In the genomic region with DNA sequence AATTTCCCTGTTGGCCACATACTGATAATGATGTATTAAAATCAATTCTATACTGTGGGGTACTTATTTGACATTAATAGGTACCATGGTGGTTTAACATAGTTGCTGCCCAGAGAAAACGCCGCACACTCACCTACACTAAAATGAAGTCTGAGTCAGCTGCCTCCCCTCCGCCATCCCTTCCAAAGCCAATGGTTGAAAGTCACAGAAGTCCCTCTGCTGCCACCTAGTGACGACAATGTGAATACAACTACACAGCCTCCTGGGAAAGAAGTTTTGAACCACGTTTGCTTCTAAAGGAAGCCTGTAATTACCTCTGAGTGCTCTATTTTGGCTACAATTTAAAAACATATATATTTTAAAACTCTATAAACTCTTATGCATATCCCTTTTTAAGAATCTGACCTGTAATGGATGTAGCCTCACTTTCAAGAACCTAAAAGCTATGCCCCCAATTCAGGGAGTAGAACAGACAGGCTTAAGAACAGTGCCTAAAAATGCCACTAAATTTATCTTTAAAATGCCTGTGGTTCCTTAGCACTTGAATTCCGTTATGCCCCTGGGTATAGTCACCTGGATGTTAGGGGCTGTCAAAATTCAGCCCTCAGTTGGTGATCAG, we compare ENCODE assay signal across 8 cellular contexts. TPM values are rescaled to one million over a fixed set of nuclear protein-coding genes. Genes with fewer than 3 reads are reported as not detected.
DNase-seq lines count a peak whose midpoint lies in the region; ATAC-seq and TF ChIP-seq lines count a peak whose summit lies in the region.

No MANE protein-coding gene starts in this region.

- H3K4me3 Mint-ChIP-seq in CD4-positive, CD25-positive, alpha-beta regulatory T cell, result no peak overlapping the region
- H3K4me3 Mint-ChIP-seq in nephron, result no peak overlapping the region
- no peak overlapping the region for H3K4me3 Mint-ChIP-seq in stimulated activated memory B cell treated with anti-CD40 and anti-IgM and Interleukin-4, amounts not matched to agents 10 μg/mL and 1 μg/mL and 100 μg/mL, for 72 hours

- BruUV-seq in PC-3 (replicated peaks; lab: Mats Ljungman, UMichigan), result no TSS peak

- no peaks in the 10 kb centered on the region for H4K20me1 ChIP-seq in Karpas-422 (ENCODE audit: insufficient read depth, low read depth, low read length)
- H4K20me1 ChIP-seq in PC-3 (ENCODE audit: low read length), result no peaks in the 10 kb centered on the region

- CTCF ChIA-PET in PC-3 (lab: Charles Lee), result interaction anchor here (1.1 to 1.5 kb wide), 3 partner anchors 20 to 101 kb away, joined by 4 to 6 read pairs (median 5); partner anchors contain the start of gene ECI2

- H3K9me2 ChIP-seq in Karpas-422 (replicated peaks; ENCODE audit: insufficient read depth, low read length), result no peaks in the 10 kb centered on the region
- H3K9me2 ChIP-seq in PC-3 (replicated peaks; ENCODE audit: low read length), result no peaks in the 10 kb centered on the region

- no peaks in the 10 kb centered on the region for H3K9me3 ChIP-seq in CD4-positive, CD25-positive, alpha-beta regulatory T cell (ENCODE audit: control insufficient read depth in 2 of 2, low read length in 2 of 2)
- no peaks in the 10 kb centered on the region for H3K9me3 ChIP-seq in Karpas-422 (ENCODE audit: low read length)
- H3K9me3 ChIP-seq in PC-3 (ENCODE audit: low read length), result no peaks in the 10 kb centered on the region
- H3K9me3 ChIP-seq in esophagus muscularis mucosa, result no peaks in the 10 kb centered on the region

- H3K4me1 ChIP-seq in CD4-positive, CD25-positive, alpha-beta regulatory T cell (ENCODE audit: control insufficient read depth, insufficient read depth, low read length, poor library complexity, severe bottlenecking), result peaks cover 4% of the 10 kb centered on the region
- H3K4me1 ChIP-seq in Karpas-422 (ENCODE audit: low read length) (peaks cover 11% of the 10 kb centered on the region), PC-3 (ENCODE audit: insufficient read depth, low read length) (peaks cover 5% of the 10 kb centered on the region), esophagus muscularis mucosa (peaks cover 2 to 6% (median 3%) of the 10 kb centered on the region in 4 donors)

- intact Hi-C loops in PC-3 (cut with micrococcal nuclease) (loop anchor here (1.0 to 2.0 kb wide), 2 partner anchors 19 to 101 kb away; no protein-coding TSS in a partner anchor), esophagus muscularis mucosa (cut with DNase I) (loop anchor here (2.0 kb wide), 1 partner anchor 101 kb away; no protein-coding TSS in a partner anchor)

- 2% methylated on average over 6 of the region's 6 CpGs for WGBS in esophagus muscularis mucosa

- H3K36me3 ChIP-seq in CD4-positive, CD25-positive, alpha-beta regulatory T cell (ENCODE audit: control insufficient read depth, insufficient read depth, low read length), result no peaks in the 10 kb centered on the region
- no peaks in the 10 kb centered on the region for H3K36me3 ChIP-seq in Karpas-422 (ENCODE audit: insufficient read depth, low read length)
- no peaks in the 10 kb centered on the region for H3K36me3 ChIP-seq in PC-3 (ENCODE audit: low read depth, low read length)
- H3K36me3 ChIP-seq in esophagus muscularis mucosa, result no peaks in the 10 kb centered on the region

- H3F3A ChIP-seq in PC-3 (ENCODE audit: low read length, unreplicated experiment), result no peaks in the 10 kb centered on the region

- peaks cover 0 to 4% (median 2%) of the 10 kb centered on the region in 4 donors for H3K4me1 Mint-ChIP-seq in CD4-positive, CD25-positive, alpha-beta regulatory T cell
- peaks cover 6% of the 10 kb centered on the region for H3K4me1 Mint-ChIP-seq in nephron
- no peaks in the 10 kb centered on the region for H3K4me1 Mint-ChIP-seq in stimulated activated memory B cell treated with anti-CD40 and anti-IgM and Interleukin-4, amounts not matched to agents 10 μg/mL and 1 μg/mL and 100 μg/mL, for 72 hours

- H2AFZ ChIP-seq in Karpas-422 (ENCODE audit: low read length), result no peak overlapping the region
- H2AFZ ChIP-seq in PC-3 (ENCODE audit: low read length), result peak overlapping the region; percentile 76

- H3K27ac Mint-ChIP-seq in CD4-positive, CD25-positive, alpha-beta regulatory T cell, result no peak overlapping the region
- peak overlapping the region in 1 of 3 experiments; percentile 41 for H3K27ac Mint-ChIP-seq in nephron
- H3K27ac Mint-ChIP-seq in stimulated activated memory B cell treated with anti-CD40 and anti-IgM and Interleukin-4, amounts not matched to agents 10 μg/mL and 1 μg/mL and 100 μg/mL, for 72 hours, result no peak overlapping the region

- TF ChIP-seq CTCF in PC-3 (conservative IDR thresholded peaks at IDR 0.05; ENCODE audit: low read depth, low read length) (peak; percentile 89), esophagus muscularis mucosa (IDR thresholded peaks at IDR 0.05) (peak; percentile 84 to 89 (median 86)), nephron (IDR thresholded peaks at IDR 0.05; ENCODE audit: unreplicated experiment in 3 of 3) (peak; percentile 83 to 84 (median 84))

- no peak overlapping the region for H3K9ac ChIP-seq in Karpas-422 (ENCODE audit: low read length)
- H3K9ac ChIP-seq in PC-3 (ENCODE audit: low read length), result no peak overlapping the region

- H3K27ac ChIP-seq in CD4-positive, CD25-positive, alpha-beta regulatory T cell (ENCODE audit: insufficient read depth, low read length, poor library complexity, severe bottlenecking), result no peak overlapping the region
- no peak overlapping the region for H3K27ac ChIP-seq in Karpas-422 (ENCODE audit: low read length)
- H3K27ac ChIP-seq in PC-3 (ENCODE audit: low read length), result no peak overlapping the region
- H3K27ac ChIP-seq in esophagus muscularis mucosa (replicated peaks in 1 of 4), result no peak overlapping the region

- peaks cover 3% of the 10 kb centered on the region for H3K27me3 ChIP-seq in CD4-positive, CD25-positive, alpha-beta regulatory T cell (ENCODE audit: control insufficient read depth, insufficient read depth, low read length)
- no peaks in the 10 kb centered on the region for H3K27me3 ChIP-seq in Karpas-422 (ENCODE audit: low read length)
- no peaks in the 10 kb centered on the region for H3K27me3 ChIP-seq in PC-3 (ENCODE audit: low read length)
- no peaks in the 10 kb centered on the region for H3K27me3 ChIP-seq in esophagus muscularis mucosa

- H3K27me3 Mint-ChIP-seq in CD4-positive, CD25-positive, alpha-beta regulatory T cell, result peaks cover 22% of the 10 kb centered on the region
- H3K27me3 Mint-ChIP-seq in nephron (ENCODE audit: low read depth), result peaks cover 4% of the 10 kb centered on the region
- peaks cover 24% of the 10 kb centered on the region for H3K27me3 Mint-ChIP-seq in stimulated activated memory B cell treated with anti-CD40 and anti-IgM and Interleukin-4, amounts not matched to agents 10 μg/mL and 1 μg/mL and 100 μg/mL, for 72 hours

- H3K79me2 ChIP-seq in Karpas-422 (ENCODE audit: low read length), result no peaks in the 10 kb centered on the region
- H3K79me2 ChIP-seq in PC-3 (ENCODE audit: low read length), result no peaks in the 10 kb centered on the region

- H3K4me2 ChIP-seq in Karpas-422 (ENCODE audit: low read depth, low read length, poor library complexity, severe bottlenecking) (no peak overlapping the region), PC-3 (ENCODE audit: low read length) (peak overlapping the region; percentile 64)

- TF ChIP-seq POLR2A in esophagus muscularis mucosa (IDR thresholded peaks at IDR 0.05; ENCODE audit: low read depth), result no peak

- H3K4me3 ChIP-seq in CD4-positive, CD25-positive, alpha-beta regulatory T cell (ENCODE audit: low read depth, low read length), result no peak overlapping the region
- H3K4me3 ChIP-seq in Karpas-422 (ENCODE audit: low read length), result no peak overlapping the region
- no peak overlapping the region for H3K4me3 ChIP-seq in PC-3 (ENCODE audit: low read length)
- H3K4me3 ChIP-seq in esophagus muscularis mucosa, result no peak overlapping the region

- peak; percentile 92 to 95 for ATAC-seq in CD4-positive, CD25-positive, alpha-beta regulatory T cell (ENCODE audit: low read depth in 2 of 2)
- ATAC-seq in GM21360 (IDR thresholded peaks at IDR 0.05; ENCODE audit: unreplicated experiment), result peak; percentile 82
- peak; percentile 97 for ATAC-seq in PC-3
- peak; percentile 80 for ATAC-seq in stimulated activated memory B cell treated with anti-CD40 and anti-IgM and Interleukin-4, amounts not matched to agents 10 μg/mL and 1 μg/mL and 100 μg/mL, for 72 hours

- no peaks in the 10 kb centered on the region for H3K9me3 Mint-ChIP-seq in CD4-positive, CD25-positive, alpha-beta regulatory T cell
- H3K9me3 Mint-ChIP-seq in nephron, result peaks cover 8% of the 10 kb centered on the region
- H3K9me3 Mint-ChIP-seq in stimulated activated memory B cell treated with anti-CD40 and anti-IgM and Interleukin-4, amounts not matched to agents 10 μg/mL and 1 μg/mL and 100 μg/mL, for 72 hours, result no peaks in the 10 kb centered on the region

- no peak for TF ChIP-seq EP300 in esophagus muscularis mucosa (IDR thresholded peaks at IDR 0.05)

- DNase-seq in CD4-positive, CD25-positive, alpha-beta regulatory T cell, result peak; percentile 68 to 85 (median 78)
- DNase-seq in Karpas-422, result peak; percentile 89
- peak; percentile 93 for DNase-seq in PC-3
- DNase-seq in activated T-cell treated with anti-CD3 and anti-CD28 coated beads for 24 hours (ENCODE audit: low read depth), result peak; percentile 77
- DNase-seq in esophagus muscularis mucosa (ENCODE audit: extremely low spot score), result peak; percentile 93

- no peaks in the 10 kb centered on the region for H3K36me3 Mint-ChIP-seq in CD4-positive, CD25-positive, alpha-beta regulatory T cell
- H3K36me3 Mint-ChIP-seq in nephron (ENCODE audit: low read depth), result no peaks in the 10 kb centered on the region
- H3K36me3 Mint-ChIP-seq in stimulated activated memory B cell treated with anti-CD40 and anti-IgM and Interleukin-4, amounts not matched to agents 10 μg/mL and 1 μg/mL and 100 μg/mL, for 72 hours, result no peaks in the 10 kb centered on the region

- POLR2A ChIA-PET in PC-3 (lab: Charles Lee; ENCODE audit: unreplicated experiment), result no interaction called here

RNA-seq across cellular contexts. Expression of gene ECI2, which starts 20.6 kb away (rescaled TPM):
- 18.8 TPM for total RNA-seq in CD4-positive, CD25-positive, alpha-beta regulatory T cell
- 100 to 1,000 TPM in 1 of 4 donors, 10 to 100 TPM in 3; 80.4 to 102 (median 86.4) TPM for polyA plus RNA-seq in CD4-positive, CD25-positive, alpha-beta regulatory T cell
- 11.0 and 12.9 TPM in 2 replicates for total RNA-seq in Karpas-422 (2014; rRNA removed; shearing (Covaris generic); ENCODE audit: low replicate concordance)
- total RNA-seq in PC-3 (2014; rRNA removed), result 66.2 and 143 TPM in 2 replicates
- total RNA-seq in esophagus muscularis mucosa, result 10 to 100 TPM; 35.8 to 47.8 (median 43.8) TPM
